In genomic region chr3:5523125-5523524, GRCh38 we compare ENCODE assay signal across 8 cellular contexts.
"Had no signal": no experiment of that assay in that cellular context is flagged by ENCODE, and none has a peak within 500 bp of the region (broad histone marks: within the 10 kb centered on the region; RNA-seq: fewer than 3 reads in every experiment).

No MANE protein-coding gene starts in this region.

- H3K27ac Mint-ChIP-seq: H9, IgD-negative memory B cell had no signal

- H3K27ac ChIP-seq: GM23248, HL-60 had no signal

- FAIRE-seq: HepG2 had no signal

- ATAC-seq: HepG2 had no signal

- DNase-seq: GM23248, GOT3, H9, HCEC 1CT, KG1 had no signal

- H3K4me3 Mint-ChIP-seq: H9, IgD-negative memory B cell had no signal

- H3K4me3 ChIP-seq: GM23248 had no signal

- H2AFZ ChIP-seq: GM23248 had no signal

- H3K36me3 Mint-ChIP-seq: IgD-negative memory B cell had no signal

- H3K9ac ChIP-seq: GM23248 had no signal
